In genomic region chr11:59551651-59552521, GRCh38 we compare ENCODE assay signal across 8 cellular contexts. TPM values are rescaled to one million over a fixed set of nuclear protein-coding genes. Genes with fewer than 3 reads are reported as not detected.
DNase-seq lines count a peak whose midpoint lies in the region; ATAC-seq lines count a peak whose summit lies in the region.

No MANE protein-coding gene starts in this region.

- DNase-seq in T-helper 1 cell (no peak), NCI-H446 treated with DMSO at 0.1 percent for 48 hours (lab: John Stamatoyannopoulos, UW) (peak; percentile 54), amniotic epithelial cell (ENCODE audit: low read depth) (peak; percentile 88), occipital lobe (lab: John Stamatoyannopoulos, UW) (no peak)

- H3K9me3 Mint-ChIP-seq in T-helper 1 cell treated with Interleukin-12 subunit alpha and Interleukin-12 subunit beta and Interleukin-4 antibody, amounts not matched to agents 30 μg/mL and 1 μg/mL, for 36 hours = no peaks in the 10 kb centered on the region

- peak overlapping the region; percentile 72 for H3K27ac ChIP-seq in skeletal muscle tissue (ENCODE audit: low read depth, low read length)

- H3K36me3 Mint-ChIP-seq in T-helper 1 cell treated with Interleukin-12 subunit alpha and Interleukin-12 subunit beta and Interleukin-4 antibody, amounts not matched to agents 30 μg/mL and 1 μg/mL, for 36 hours (ENCODE audit: low read depth) = peaks cover 4% of the 10 kb centered on the region

- no peak for ATAC-seq in GM18870 (IDR thresholded peaks at IDR 0.05; ENCODE audit: unreplicated experiment)

- H3K4me3 ChIP-seq in iPS-11a (ENCODE audit: low read depth, low read length) (peak overlapping the region; percentile 87), skeletal muscle tissue (ENCODE audit: low read length in 3 of 3) (peak overlapping the region; percentile 55 to 95 (median 77))

- peaks cover 31% of the 10 kb centered on the region for H3K27me3 Mint-ChIP-seq in T-helper 1 cell treated with Interleukin-12 subunit alpha and Interleukin-12 subunit beta and Interleukin-4 antibody, amounts not matched to agents 30 μg/mL and 1 μg/mL, for 36 hours (ENCODE audit: low read depth)

- H3K27me3 ChIP-seq in skeletal muscle tissue (ENCODE audit: control insufficient read depth in 3 of 3, insufficient read depth in 3 of 3, low read length in 3 of 3) = peaks cover 0 to 18% (median 0%) of the 10 kb centered on the region in 3 donors

- peaks cover 33% of the 10 kb centered on the region for H3K4me1 Mint-ChIP-seq in T-helper 1 cell treated with Interleukin-12 subunit alpha and Interleukin-12 subunit beta and Interleukin-4 antibody, amounts not matched to agents 30 μg/mL and 1 μg/mL, for 36 hours (ENCODE audit: low read depth)

- no peak overlapping the region for H3K27ac Mint-ChIP-seq in T-helper 1 cell treated with Interleukin-12 subunit alpha and Interleukin-12 subunit beta and Interleukin-4 antibody, amounts not matched to agents 30 μg/mL and 1 μg/mL, for 36 hours

- peak overlapping the region; percentile 50 to 80 (median 65) for H3K9ac ChIP-seq in skeletal muscle tissue (ENCODE audit: low read depth in 1 of 3, low read length in 3 of 3)

- H3K4me3 Mint-ChIP-seq in T-helper 1 cell treated with Interleukin-12 subunit alpha and Interleukin-12 subunit beta and Interleukin-4 antibody, amounts not matched to agents 30 μg/mL and 1 μg/mL, for 36 hours = peak overlapping the region; percentile 83

- H3K9me3 ChIP-seq in skeletal muscle tissue (ENCODE audit: control insufficient read depth in 3 of 3, low read length in 3 of 3) = no peaks in the 10 kb centered on the region

- peaks cover 10 to 17% (median 14%) of the 10 kb centered on the region in 3 donors for H3K4me1 ChIP-seq in skeletal muscle tissue (ENCODE audit: control insufficient read depth in 3 of 3, insufficient read depth in 3 of 3, low read length in 3 of 3)

- H3K36me3 ChIP-seq in skeletal muscle tissue (ENCODE audit: control insufficient read depth in 3 of 3, insufficient read depth in 3 of 3, low read length in 3 of 3) = no peaks in the 10 kb centered on the region

RNA-seq across cellular contexts. Expression of gene OR4D9, which starts 40.5 kb away (rescaled TPM):
- not detected for total RNA-seq in skeletal muscle tissue
- total RNA-seq in occipital lobe = not detected

RNA-seq across cellular contexts. Expression of gene OR4D11, which starts 48.5 kb away (rescaled TPM):
- not detected for total RNA-seq in skeletal muscle tissue
- not detected for total RNA-seq in occipital lobe

Comparison
In these comparisons a context has a peak if more than half of its experiments do, and no peak if none do; other contexts are left out.
1. DNase-seq: peak in NCI-H446 treated with DMSO at 0.1 percent for 48 hours (single experiment) and amniotic epithelial cell (single experiment); none in T-helper 1 cell (0 of 5) and occipital lobe (single experiment).